In genomic region chr1:201715351-201715750, GRCh38 we compare ENCODE assay signal across 10 cellular contexts.
DNase-seq lines count a peak whose midpoint lies in the region; ATAC-seq and TF ChIP-seq lines count a peak whose summit lies in the region.
"Had no signal": no experiment of that assay in that cellular context is flagged by ENCODE, and none has a peak within 500 bp of the region (broad histone marks: within the 10 kb centered on the region; RNA-seq: fewer than 3 reads in every experiment).

No MANE protein-coding gene starts in this region.

- H3K79me2 ChIP-seq in osteoblast (ENCODE audit: insufficient read depth, low read length): peaks cover 75% of the 10 kb centered on the region

- TF ChIP-seq CTCF in cardiac muscle cell (IDR thresholded peaks at IDR 0.05; ENCODE audit: low read depth, low read length): no peak
- no peak for TF ChIP-seq CTCF in osteoblast (IDR thresholded peaks at IDR 0.05; ENCODE audit: extremely low read depth, low read depth, low read length)
- TF ChIP-seq CTCF in upper lobe of left lung (IDR thresholded peaks at IDR 0.05): no peak

- H3K4me2 ChIP-seq in osteoblast (ENCODE audit: insufficient read depth, low read length): no peak overlapping the region

- intact Hi-C loops in Right ventricle myocardium superior (cut with DNase I): no loop called here

- TF ChIP-seq POLR2A in upper lobe of left lung (IDR thresholded peaks at IDR 0.05): no peak

- H4K20me1 ChIP-seq in osteoblast (ENCODE audit: insufficient read depth, low read length): no peaks in the 10 kb centered on the region

- ATAC-seq in Right ventricle myocardium superior (ENCODE audit: poor library complexity): no peak
- no peak for ATAC-seq in upper lobe of left lung (ENCODE audit: low FRiP score in 2 of 2)

- no peak overlapping the region for H2AFZ ChIP-seq in osteoblast (ENCODE audit: low read length)

- H3K36me3 ChIP-seq in cardiac muscle cell (no peaks in the 10 kb centered on the region), osteoblast (ENCODE audit: insufficient read depth, low read length) (peaks cover 56% of the 10 kb centered on the region), upper lobe of left lung (peaks cover 0 to 8% (median 3%) of the 10 kb centered on the region in 4 donors)

- no peaks in the 10 kb centered on the region for H3K9me3 ChIP-seq in cardiac muscle cell (ENCODE audit: low read depth)
- H3K9me3 ChIP-seq in osteoblast (ENCODE audit: low read depth, low read length): no peaks in the 10 kb centered on the region
- H3K9me3 ChIP-seq in upper lobe of left lung: no peaks in the 10 kb centered on the region

- TF ChIP-seq EP300 in upper lobe of left lung (IDR thresholded peaks at IDR 0.05): no peak

- H3K4me3 ChIP-seq in cardiac muscle cell (no peak overlapping the region), osteoblast (ENCODE audit: insufficient read depth, low read length) (no peak overlapping the region), upper lobe of left lung (no peak overlapping the region)

- DNase-seq in cardiac muscle cell (ENCODE audit: low read depth in 1 of 2, low spot score in 1 of 2) (no peak), Right ventricle myocardium superior (no peak), epithelial cell of prostate (ENCODE audit: low read depth, low spot score) (no peak), osteoblast (ENCODE audit: insufficient read length, low spot score, missing footprints) (no peak), upper lobe of left lung (no peak), NCI-H345 (lab: John Stamatoyannopoulos, UW) (no peak), T1000 (lab: John Stamatoyannopoulos, UW) (no peak), OCI-M2 (lab: John Stamatoyannopoulos, UW; ENCODE audit: unreplicated experiment) (no peak)
- DNase-seq: NCI-H1048, NCI-H748 treated with DMSO at 0.1 percent for 48 hours had no signal

- peak overlapping the region; percentile 77 for H3K27ac ChIP-seq in cardiac muscle cell
- peak overlapping the region; percentile 86 for H3K27ac ChIP-seq in epithelial cell of prostate
- peak overlapping the region; percentile 99 for H3K27ac ChIP-seq in osteoblast (ENCODE audit: low read depth, low read length)
- peak overlapping the region; percentile 85 to 89 (median 86) for H3K27ac ChIP-seq in upper lobe of left lung

- 82 to 93% methylated on average over 4 to 6 of the region's 6 CpGs for WGBS in upper lobe of left lung, 2 donors

- H3K4me1 ChIP-seq in cardiac muscle cell (ENCODE audit: low read depth): peaks cover 37% of the 10 kb centered on the region
- peaks cover 77% of the 10 kb centered on the region for H3K4me1 ChIP-seq in osteoblast (ENCODE audit: insufficient read depth, low read length)
- H3K4me1 ChIP-seq in upper lobe of left lung: peaks cover 59 to 81% (median 69%) of the 10 kb centered on the region in 4 donors

- no peaks in the 10 kb centered on the region for H3K27me3 ChIP-seq in cardiac muscle cell
- H3K27me3 ChIP-seq in osteoblast (ENCODE audit: insufficient read depth, low read length): no peaks in the 10 kb centered on the region
- H3K27me3 ChIP-seq in upper lobe of left lung: no peaks in the 10 kb centered on the region
